10 cellular contexts compared by ENCODE assay signal in genomic region chr7:129781856-129782256, GRCh38.
DNase-seq lines count a peak whose midpoint lies in the region; ATAC-seq and TF ChIP-seq lines count a peak whose summit lies in the region.
"Had no signal": no experiment of that assay in that cellular context is flagged by ENCODE, and none has a peak within 500 bp of the region (broad histone marks: within the 10 kb centered on the region; RNA-seq: fewer than 3 reads in every experiment).

No MANE protein-coding gene starts in this region.

- ATAC-seq in GM18868 (IDR thresholded peaks at IDR 0.05; ENCODE audit: unreplicated experiment), result no peak
- ATAC-seq: upper lobe of right lung had no signal

- CTCF ChIA-PET in activated naive CD4-positive, alpha-beta T cell treated with anti-CD3 and anti-CD28 coated beads for 36 hours (lab: Charles Lee), result interaction anchor here (2.3 to 2.7 kb wide), 2 partner anchors 43 to 48 kb away, joined by 6 to 11 read pairs; no protein-coding TSS in a partner anchor

- peaks cover 49% of the 10 kb centered on the region for H3K4me1 Mint-ChIP-seq in activated naive CD4-positive, alpha-beta T cell treated with anti-CD3 and anti-CD28 coated beads for 36 hours (ENCODE audit: low read depth)

- intact Hi-C loops in activated naive CD4-positive, alpha-beta T cell treated with anti-CD3 and anti-CD28 coated beads for 36 hours (cut with micrococcal nuclease), result loop anchor here (1.0 to 5.0 kb wide), 4 partner anchors 43 to 440 kb away; partner anchors contain the start of genes NRF1 and SMKR1

- no peak overlapping the region for H3K27ac ChIP-seq in suprapubic skin
- H3K27ac ChIP-seq: upper lobe of right lung had no signal

- no peak for TF ChIP-seq POLR2A in suprapubic skin (IDR thresholded peaks at IDR 0.05)

- no peak overlapping the region for H3K27ac Mint-ChIP-seq in activated naive CD4-positive, alpha-beta T cell treated with anti-CD3 and anti-CD28 coated beads for 36 hours

- H3K4me3 ChIP-seq in iPS-11a (ENCODE audit: low read depth, low read length), result peak overlapping the region; percentile 29
- H3K4me3 ChIP-seq in suprapubic skin, result peak overlapping the region; percentile 72

- H3K9me3 Mint-ChIP-seq in activated naive CD4-positive, alpha-beta T cell treated with anti-CD3 and anti-CD28 coated beads for 36 hours, result no peaks in the 10 kb centered on the region

- H3K27me3 ChIP-seq in suprapubic skin, result peaks cover 100% of the 10 kb centered on the region

- no peaks in the 10 kb centered on the region for H3K9me3 ChIP-seq in suprapubic skin
- H3K9me3 ChIP-seq: upper lobe of right lung had no signal

- no peak for TF ChIP-seq EP300 in suprapubic skin (IDR thresholded peaks at IDR 0.05)

- peaks cover 64% of the 10 kb centered on the region for H3K27me3 Mint-ChIP-seq in activated naive CD4-positive, alpha-beta T cell treated with anti-CD3 and anti-CD28 coated beads for 36 hours (ENCODE audit: low read depth)

- WGBS in suprapubic skin, result under 1% methylated on average over 36 of the region's 43 CpGs

- no peaks in the 10 kb centered on the region for H3K36me3 Mint-ChIP-seq in activated naive CD4-positive, alpha-beta T cell treated with anti-CD3 and anti-CD28 coated beads for 36 hours (ENCODE audit: low read depth)

- no peak overlapping the region for H3K4me3 Mint-ChIP-seq in activated naive CD4-positive, alpha-beta T cell treated with anti-CD3 and anti-CD28 coated beads for 36 hours

- H3K36me3 ChIP-seq in suprapubic skin, result no peaks in the 10 kb centered on the region
- H3K36me3 ChIP-seq: upper lobe of right lung had no signal

- H3K4me1 ChIP-seq in suprapubic skin, result peaks cover 76% of the 10 kb centered on the region

- DNase-seq in activated naive CD4-positive, alpha-beta T cell treated with Interleukin-2 at 50 U/mL for 16 hours, result peak; percentile 17
- DNase-seq in activated naive CD4-positive, alpha-beta T cell treated with anti-CD3 and anti-CD28 coated beads for 36 hours, result no peak
- DNase-seq in NCI-H748 treated with DMSO at 0.1 percent for 48 hours (lab: John Stamatoyannopoulos, UW) (peak; percentile 9), suprapubic skin (ENCODE audit: low spot score in 2 of 2) (peak in 1 of 2 donors; percentile 51), inferior parietal cortex (ENCODE audit: extremely low spot score) (no peak), glomerular visceral epithelial cell (ENCODE audit: extremely low spot score) (no peak)
- DNase-seq: dermis blood vessel endothelial cell, upper lobe of right lung had no signal

- TF ChIP-seq CTCF in suprapubic skin (IDR thresholded peaks at IDR 0.05), result no peak

Comparison
In these comparisons a context has a peak if more than half of its experiments do, and no peak if none do; other contexts are left out.
1. DNase-seq: peak in activated naive CD4-positive, alpha-beta T cell treated with Interleukin-2 at 50 U/mL for 16 hours (single experiment) and NCI-H748 treated with DMSO at 0.1 percent for 48 hours (single experiment); none in activated naive CD4-positive, alpha-beta T cell treated with anti-CD3 and anti-CD28 coated beads for 36 hours (single experiment), inferior parietal cortex (single experiment) and glomerular visceral epithelial cell (single experiment).